Comparison of ENCODE assay signal across 1 cellular context in genomic region chr11:74559110-74559933, GRCh38.
TF ChIP-seq lines count a peak whose summit lies in the region.

No MANE protein-coding gene starts in this region.

TF ChIP-seq in HepG2, 621 proteins besides CTCF, POLR2A, EP300 and RAD21 (continued from another document):
- 0 out of 2 replicates have a peak, but pooled peaks have one; percentile 53 for TF ChIP-seq SKIL (CRISPR knock-in tag; IDR thresholded peaks at IDR 0.05; ENCODE audit: borderline replicate concordance)
- TF ChIP-seq FOXP1 (IDR thresholded peaks at IDR 0.05), result no peak
- TF ChIP-seq FOXP1 (CRISPR knock-in tag; IDR thresholded peaks at IDR 0.05), result peak; percentile 32; the same call in 1 of the 2 replicates
- TF ChIP-seq GATAD2A (CRISPR knock-in tag; IDR thresholded peaks at IDR 0.05), result peak; percentile 40
- TF ChIP-seq SALL1 (CRISPR knock-in tag; IDR thresholded peaks at IDR 0.05), result peak; percentile 60; the same call in 1 of the 2 replicates
- peak; percentile 93; the same call in 1 of the 2 replicates for TF ChIP-seq ETV5 (CRISPR knock-in tag; IDR thresholded peaks at IDR 0.05; ENCODE audit: borderline replicate concordance)
- peak; percentile 88 for TF ChIP-seq RARA (CRISPR knock-in tag; IDR thresholded peaks at IDR 0.05)
- peak; percentile 97 for TF ChIP-seq SOX5 (CRISPR knock-in tag; IDR thresholded peaks at IDR 0.05; ENCODE audit: borderline replicate concordance)
- TF ChIP-seq FOXA1 (IDR thresholded peaks at IDR 0.05), result no peak
- TF ChIP-seq FOXA1 (CRISPR knock-in tag; IDR thresholded peaks at IDR 0.05), result peak; percentile 27; the same call in 1 of the 2 replicates
- TF ChIP-seq MLX (CRISPR knock-in tag; IDR thresholded peaks at IDR 0.05), result 0 out of 2 replicates have a peak, but pooled peaks have one; percentile 46
- TF ChIP-seq ETV6 (CRISPR knock-in tag; conservative IDR thresholded peaks at IDR 0.05), result 0 out of 2 replicates have a peak, but pooled peaks have one; percentile 51
- TF ChIP-seq PHF21A (CRISPR knock-in tag; IDR thresholded peaks at IDR 0.05), result peak; percentile 67
- TF ChIP-seq FOXC1 (CRISPR knock-in tag; IDR thresholded peaks at IDR 0.05; ENCODE audit: borderline replicate concordance), result no peak
- peak; percentile 54 for TF ChIP-seq SAP130 (CRISPR knock-in tag; IDR thresholded peaks at IDR 0.05; ENCODE audit: low read depth)
- no peak for TF ChIP-seq SNAPC2 (CRISPR knock-in tag; IDR thresholded peaks at IDR 0.05)
- TF ChIP-seq POGZ (CRISPR knock-in tag; IDR thresholded peaks at IDR 0.05), result peak; percentile 61; the same call in 1 of the 2 replicates
- no peak for TF ChIP-seq SOX6 (IDR thresholded peaks at IDR 0.05)
- TF ChIP-seq SOX6 (CRISPR knock-in tag; IDR thresholded peaks at IDR 0.05), result peak; percentile 97
- peak; percentile 84 for TF ChIP-seq SOX13 (IDR thresholded peaks at IDR 0.05)
- TF ChIP-seq SOX13 (CRISPR knock-in tag; conservative IDR thresholded peaks at IDR 0.05 in 1 of 2, IDR thresholded peaks at IDR 0.05 in 1 of 2), result peak in 1 of 2 experiments; percentile 94; a peak in 2 of 4 replicates
- 0 out of 2 replicates have a peak, but pooled peaks have one; percentile 25 for TF ChIP-seq ZNF205 (CRISPR knock-in tag; IDR thresholded peaks at IDR 0.05)
- TF ChIP-seq ZNF605 (CRISPR knock-in tag; IDR thresholded peaks at IDR 0.05), result 0 out of 2 replicates have a peak, but pooled peaks have one; percentile 12
- TF ChIP-seq LCORL (IDR thresholded peaks at IDR 0.05), result no peak
- peak; percentile 51; the same call in 1 of the 2 replicates for TF ChIP-seq LCORL (CRISPR knock-in tag; IDR thresholded peaks at IDR 0.05)
- peak; percentile 69; the same call in 1 of the 2 replicates for TF ChIP-seq ARID5B (CRISPR knock-in tag; IDR thresholded peaks at IDR 0.05)
- TF ChIP-seq NR2F6 (IDR thresholded peaks at IDR 0.05), result peak; percentile 82
- TF ChIP-seq NR2F6 (CRISPR knock-in tag; IDR thresholded peaks at IDR 0.05), result peak; percentile 80
TF ChIP-seq in HepG2: peak in this region for 66.
